Comparison of ENCODE assay signal across 14 cellular contexts in the genomic region with DNA sequence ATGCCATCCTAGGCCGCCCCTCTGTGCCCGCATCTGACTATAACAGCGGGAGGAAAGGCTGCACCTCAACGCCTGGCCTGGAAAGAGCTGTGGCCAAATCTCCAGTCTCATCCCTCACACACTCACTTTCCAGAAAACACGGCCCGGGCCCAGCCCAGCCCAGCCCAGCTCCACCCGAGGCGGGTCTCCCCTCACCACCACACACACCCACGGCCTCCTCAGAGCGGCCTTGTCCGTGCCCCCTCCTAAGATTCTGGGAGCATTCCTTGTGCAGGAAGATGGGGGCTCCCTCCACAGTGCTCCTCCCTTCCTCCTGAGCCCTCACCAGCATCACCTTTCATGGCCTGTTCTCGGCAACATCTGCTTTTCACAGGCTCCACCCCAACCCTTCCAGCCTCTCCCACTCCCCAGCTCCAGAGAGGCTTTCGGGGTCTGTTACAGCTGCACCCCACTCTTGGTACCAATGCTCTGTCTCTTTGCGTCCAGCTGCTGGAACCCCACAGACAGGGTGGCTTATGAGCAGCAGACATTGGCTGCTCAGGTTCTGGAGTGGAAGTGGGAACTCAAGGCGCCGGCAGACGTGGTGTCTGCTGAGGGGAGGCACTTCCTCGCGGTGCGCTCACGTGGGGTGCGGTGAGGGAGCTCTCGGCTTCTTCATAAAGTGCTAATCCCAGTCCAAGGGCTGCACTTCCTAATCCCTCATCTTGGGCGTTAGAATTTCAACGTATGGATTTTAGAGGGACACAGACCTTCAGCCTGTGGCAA.
DNase-seq lines count a peak whose midpoint lies in the region; TF ChIP-seq lines count a peak whose summit lies in the region.
"Had no signal": no experiment of that assay in that cellular context is flagged by ENCODE, and none has a peak within 500 bp of the region (broad histone marks: within the 10 kb centered on the region; RNA-seq: fewer than 3 reads in every experiment).

No MANE protein-coding gene starts in this region.

- H3K27ac Mint-ChIP-seq in CD4-positive, alpha-beta memory T cell = peak overlapping the region in 5 of 7 donors; percentile 22 to 83 (median 56)

- POLR2A ChIA-PET in CD4-positive, alpha-beta memory T cell (lab: Charles Lee; ENCODE audit: partially characterized antibody) = interaction anchor here (0.6 kb wide), 1 partner anchor 263 kb away, joined by 3 read pairs; no protein-coding TSS in a partner anchor

- no peak for TF ChIP-seq CTCF in Peyer's patch (IDR thresholded peaks at IDR 0.05)
- TF ChIP-seq CTCF in left ventricle myocardium inferior (IDR thresholded peaks at IDR 0.05; ENCODE audit: borderline replicate concordance) = no peak

- no peak for DNase-seq in CD4-positive, alpha-beta memory T cell
- DNase-seq in Peyer's patch = peak in 2 of 3 donors; percentile 30 to 37
- peak; percentile 7 for DNase-seq in left ventricle myocardium inferior
- peak in 7 of 10 donors; percentile 0 to 81 (median 11) for DNase-seq in posterior cingulate gyrus
- no peak for DNase-seq in UCSD-AML1 (lab: John Stamatoyannopoulos, UW; ENCODE audit: unreplicated experiment)
- no peak for DNase-seq in effector CD8-positive, alpha-beta T cell (lab: John Stamatoyannopoulos, UW)
- DNase-seq in H7 = no peak
- DNase-seq: activated CD4-positive, CD25-positive, alpha-beta regulatory T cell; activated T-cell treated with anti-CD3 and anti-CD28 coated beads for 4 hours; C1 segment of cervical spinal cord; hippocampal formation; stimulated activated CD4-positive, alpha-beta T cell treated with anti-CD3 and anti-CD28 coated beads, Interleukin-15, amount 100 ng/mL, for 24 hours had no signal

- CTCF ChIA-PET in CD4-positive, alpha-beta memory T cell (lab: Charles Lee; ENCODE audit: partially characterized antibody) = no interaction called here

- H3K36me3 ChIP-seq in CD4-positive, alpha-beta memory T cell (ENCODE audit: insufficient read depth, low read length) = no peaks in the 10 kb centered on the region
- no peaks in the 10 kb centered on the region for H3K36me3 ChIP-seq in Peyer's patch
- no peaks in the 10 kb centered on the region for H3K36me3 ChIP-seq in left ventricle myocardium inferior
- no peaks in the 10 kb centered on the region for H3K36me3 ChIP-seq in H7 (replicated peaks; ENCODE audit: control insufficient read depth, insufficient read depth, low read length)
- H3K36me3 ChIP-seq: upper lobe of left lung had no signal

- intact Hi-C loops in CD4-positive, alpha-beta memory T cell (cut with micrococcal nuclease) = no loop called here
- intact Hi-C loops in left ventricle myocardium inferior (cut with micrococcal nuclease) = no loop called here
- intact Hi-C loops in posterior cingulate gyrus (cut with DNase I) = no loop called here

- H3K4me1 Mint-ChIP-seq in CD4-positive, alpha-beta memory T cell = peaks cover 12 to 34% (median 16%) of the 10 kb centered on the region in 4 donors

- no peak for TF ChIP-seq POLR2A in Peyer's patch (IDR thresholded peaks at IDR 0.05)

- H3K4me3 Mint-ChIP-seq in CD4-positive, alpha-beta memory T cell = peak overlapping the region in 4 of 8 donors; percentile 15 to 60 (median 32)

- H3K4me1 ChIP-seq in CD4-positive, alpha-beta memory T cell (ENCODE audit: insufficient read depth, low read length) = peaks cover 17% of the 10 kb centered on the region
- H3K4me1 ChIP-seq in Peyer's patch (no peaks in the 10 kb centered on the region), left ventricle myocardium inferior (no peaks in the 10 kb centered on the region)
- H3K4me1 ChIP-seq: upper lobe of left lung had no signal

- H3K4me3 ChIP-seq in CD4-positive, alpha-beta memory T cell (ENCODE audit: low read length in 2 of 2) = no peak overlapping the region
- H3K4me3 ChIP-seq in Peyer's patch (no peak overlapping the region), left ventricle myocardium inferior (no peak overlapping the region), H7 (ENCODE audit: insufficient read depth, low read depth, low read length) (no peak overlapping the region)
- H3K4me3 ChIP-seq: upper lobe of left lung had no signal

- no peaks in the 10 kb centered on the region for H3K9me3 Mint-ChIP-seq in CD4-positive, alpha-beta memory T cell

- H3K27me3 Mint-ChIP-seq in CD4-positive, alpha-beta memory T cell = no peaks in the 10 kb centered on the region

- H3K27ac ChIP-seq in CD4-positive, alpha-beta memory T cell (ENCODE audit: low read depth, low read length) = no peak overlapping the region
- H3K27ac ChIP-seq in Peyer's patch (no peak overlapping the region), left ventricle myocardium inferior (replicated peaks) (no peak overlapping the region)
- H3K27ac ChIP-seq: upper lobe of left lung had no signal

- H3K9me3 ChIP-seq in CD4-positive, alpha-beta memory T cell (ENCODE audit: control insufficient read depth in 1 of 2, low read length in 2 of 2) = no peaks in the 10 kb centered on the region
- H3K9me3 ChIP-seq in Peyer's patch (no peaks in the 10 kb centered on the region), left ventricle myocardium inferior (replicated peaks) (no peaks in the 10 kb centered on the region)
- H3K9me3 ChIP-seq: SK-N-SH, upper lobe of left lung had no signal

- no peaks in the 10 kb centered on the region for H3K27me3 ChIP-seq in CD4-positive, alpha-beta memory T cell (ENCODE audit: insufficient read depth, low read length)
- no peaks in the 10 kb centered on the region for H3K27me3 ChIP-seq in Peyer's patch
- no peaks in the 10 kb centered on the region for H3K27me3 ChIP-seq in left ventricle myocardium inferior (ENCODE audit: low read depth)
- no peaks in the 10 kb centered on the region for H3K27me3 ChIP-seq in H7 (ENCODE audit: control insufficient read depth, insufficient read depth, low read length)
- H3K27me3 ChIP-seq: upper lobe of left lung had no signal

- peaks cover 0 to 7% of the 10 kb centered on the region in 2 donors for H3K36me3 Mint-ChIP-seq in CD4-positive, alpha-beta memory T cell

Comparison
In these comparisons a context has a peak if more than half of its experiments do, and no peak if none do; other contexts are left out.
1. DNase-seq: peak in Peyer's patch (2 of 3), left ventricle myocardium inferior (single experiment) and posterior cingulate gyrus (7 of 10); none in CD4-positive, alpha-beta memory T cell (0 of 5), UCSD-AML1 (single experiment), effector CD8-positive, alpha-beta T cell (single experiment) and H7 (single experiment).